In the genomic region with DNA sequence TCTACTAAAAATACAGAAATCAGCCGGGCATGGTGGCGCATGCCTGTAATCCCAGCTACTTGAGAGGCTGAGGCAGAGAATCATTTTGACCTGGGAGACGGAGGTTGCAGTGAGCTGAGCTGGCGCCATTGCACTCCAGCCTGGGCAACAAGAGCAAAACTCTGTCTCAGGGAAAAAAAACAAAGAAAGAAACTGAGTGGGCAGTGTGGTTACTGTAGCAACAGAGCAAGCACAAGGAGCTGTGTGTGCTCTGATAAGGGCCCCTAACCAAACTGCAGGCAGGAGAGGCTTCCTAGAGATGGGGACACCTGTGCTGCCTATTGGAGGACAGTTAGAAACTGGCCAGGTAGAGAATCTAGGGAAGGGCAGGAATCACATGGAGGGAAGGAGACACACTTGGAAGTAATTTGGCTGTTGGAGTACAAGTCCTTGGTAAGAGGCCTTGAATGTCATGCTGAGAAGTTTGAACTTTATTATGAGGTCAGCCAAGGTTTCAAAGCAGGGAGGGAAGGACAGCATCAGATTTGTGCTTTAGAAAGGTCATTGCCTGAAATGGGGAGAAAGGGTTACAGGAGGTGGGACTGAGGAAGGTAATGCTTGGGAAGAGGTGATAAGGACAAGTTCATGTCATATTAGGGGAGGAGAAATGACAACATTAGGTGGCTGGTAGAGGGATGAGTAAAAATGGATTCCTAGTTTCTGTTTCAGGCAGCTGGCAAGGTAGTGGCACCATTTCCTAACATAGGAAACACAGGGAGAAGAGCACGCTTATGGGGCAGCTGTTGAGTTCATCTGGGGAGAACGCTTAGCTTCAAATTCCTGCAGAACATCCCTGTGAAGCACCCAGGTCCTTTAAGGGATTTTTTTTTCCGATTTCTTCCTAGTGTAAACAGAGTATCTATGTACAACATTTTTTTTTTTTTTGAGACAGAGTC, we compare ENCODE assay signal across 27 cellular contexts.
DNase-seq lines count a peak whose midpoint lies in the region; ATAC-seq and TF ChIP-seq lines count a peak whose summit lies in the region.
"Had no signal": no experiment of that assay in that cellular context is flagged by ENCODE, and none has a peak within 500 bp of the region (broad histone marks: within the 10 kb centered on the region; RNA-seq: fewer than 3 reads in every experiment).

No MANE protein-coding gene starts in this region.

- no peaks in the 10 kb centered on the region for H3K36me3 ChIP-seq in esophagus muscularis mucosa
- H3K36me3 ChIP-seq: ascending aorta, pancreas, right lobe of liver, SJCRH30, tibial nerve had no signal

- peak overlapping the region; percentile 24 to 73 (median 62) for H3K27ac ChIP-seq in esophagus muscularis mucosa (replicated peaks in 1 of 4)
- H3K27ac ChIP-seq: ascending aorta, pancreas, right lobe of liver, SJCRH30 had no signal

- H3K27me3 ChIP-seq in esophagus muscularis mucosa = no peaks in the 10 kb centered on the region
- H3K27me3 ChIP-seq: ascending aorta, pancreas, right lobe of liver, SJCRH30, tibial nerve had no signal

- WGBS in esophagus muscularis mucosa = 80% methylated on average over 7 of the region's 7 CpGs

- no peaks in the 10 kb centered on the region for H3K27me3 Mint-ChIP-seq in activated CD4-positive, alpha-beta memory T cell treated with anti-CD3 and anti-CD28 coated beads for 36 hours
- H3K27me3 Mint-ChIP-seq: CD4-positive, alpha-beta T cell; central memory CD8-positive, alpha-beta T cell; naive thymus-derived CD4-positive, alpha-beta T cell; T-helper 17 cell had no signal

- H3K36me3 Mint-ChIP-seq in activated CD4-positive, alpha-beta memory T cell treated with anti-CD3 and anti-CD28 coated beads for 36 hours = peaks cover 2% of the 10 kb centered on the region

- intact Hi-C loops in activated CD4-positive, alpha-beta memory T cell treated with anti-CD3 and anti-CD28 coated beads for 36 hours (cut with micrococcal nuclease) = loop anchor here (1.0 to 2.0 kb wide), 2 partner anchors 28 to 33 kb away; no protein-coding TSS in a partner anchor
- intact Hi-C loops in esophagus muscularis mucosa (cut with DNase I) = no loop called here

- peak; percentile 4 for DNase-seq in stimulated activated CD4-positive, alpha-beta T cell treated with anti-CD3 and anti-CD28 coated beads, Interleukin-15, amount 100 ng/mL, for 24 hours
- no peak for DNase-seq in stimulated activated CD4-positive, alpha-beta T cell treated with anti-CD3 and anti-CD28 coated beads, Interleukin-4, amount 100 ng/mL, for 24 hours
- peak; percentile 12 for DNase-seq in activated CD4-positive, alpha-beta memory T cell treated with anti-CD3 and anti-CD28 coated beads for 36 hours
- DNase-seq in esophagus muscularis mucosa (ENCODE audit: extremely low spot score) (no peak), HEK293T (ENCODE audit: extremely low spot score) (no peak), SW480 (ENCODE audit: low spot score) (no peak), amniotic stem cell (lab: John Stamatoyannopoulos, UW) (no peak)
- DNase-seq: activated CD4-positive, CD25-positive, alpha-beta regulatory T cell; CD4-positive, alpha-beta T cell; effector CD8-positive, alpha-beta T cell; GF-D8; glutamatergic neuron; Kasumi-1; left colon; naive thymus-derived CD4-positive, alpha-beta T cell; NCI-H1092 treated with DMSO at 0.1 percent for 48 hours; NCI-H2081; NCI-H446; pancreas; right lobe of liver; SJCRH30; T-helper 17 cell had no signal

- H3K4me3 ChIP-seq in esophagus muscularis mucosa = no peak overlapping the region
- H3K4me3 ChIP-seq: ascending aorta, pancreas, right lobe of liver, SJCRH30, tibial nerve had no signal

- CTCF ChIA-PET in activated CD4-positive, alpha-beta memory T cell treated with anti-CD3 and anti-CD28 coated beads for 36 hours (lab: Charles Lee) = interaction anchor here (0.8 to 1.5 kb wide), 2 partner anchors 71 to 101 kb away, joined by 3 read pairs; no protein-coding TSS in a partner anchor
- CTCF ChIA-PET in HEK293T (lab: Yijun Ruan, JAX) = no interaction called here

- TF ChIP-seq CTCF in esophagus muscularis mucosa (IDR thresholded peaks at IDR 0.05) = no peak

- H3K27ac Mint-ChIP-seq in activated CD4-positive, alpha-beta memory T cell treated with anti-CD3 and anti-CD28 coated beads for 36 hours = peak overlapping the region; percentile 35
- H3K27ac Mint-ChIP-seq: CD4-positive, alpha-beta T cell; T-helper 17 cell had no signal

- ATAC-seq in HG03460 (IDR thresholded peaks at IDR 0.05; ENCODE audit: unreplicated experiment) = no peak
- ATAC-seq: left colon; naive thymus-derived CD4-positive, alpha-beta T cell; Panc1; pancreas; right lobe of liver; T-helper 17 cell had no signal

- no peak for TF ChIP-seq POLR2A in esophagus muscularis mucosa (IDR thresholded peaks at IDR 0.05; ENCODE audit: low read depth)

- TF ChIP-seq EP300 in esophagus muscularis mucosa (IDR thresholded peaks at IDR 0.05) = no peak

- peaks cover 26% of the 10 kb centered on the region for H3K4me1 Mint-ChIP-seq in activated CD4-positive, alpha-beta memory T cell treated with anti-CD3 and anti-CD28 coated beads for 36 hours (ENCODE audit: low read depth)

- POLR2A ChIA-PET in activated CD4-positive, alpha-beta memory T cell treated with anti-CD3 and anti-CD28 coated beads for 36 hours (lab: Charles Lee) = no interaction called here
- POLR2A ChIA-PET in HEK293T (lab: Yijun Ruan, JAX) = no interaction called here

- no peaks in the 10 kb centered on the region for H3K9me3 Mint-ChIP-seq in activated CD4-positive, alpha-beta memory T cell treated with anti-CD3 and anti-CD28 coated beads for 36 hours
- H3K9me3 Mint-ChIP-seq: CD4-positive, alpha-beta T cell; central memory CD8-positive, alpha-beta T cell; naive thymus-derived CD4-positive, alpha-beta T cell had no signal

- H3K4me1 ChIP-seq in esophagus muscularis mucosa = peaks cover 23 to 82% (median 66%) of the 10 kb centered on the region in 4 donors
- H3K4me1 ChIP-seq: pancreas, right lobe of liver had no signal

- no peaks in the 10 kb centered on the region for H3K9me3 ChIP-seq in esophagus muscularis mucosa
- H3K9me3 ChIP-seq: ascending aorta, pancreas, right lobe of liver, SJCRH30, tibial nerve had no signal

- no peak overlapping the region for H3K4me3 Mint-ChIP-seq in activated CD4-positive, alpha-beta memory T cell treated with anti-CD3 and anti-CD28 coated beads for 36 hours
- H3K4me3 Mint-ChIP-seq: CD4-positive, alpha-beta T cell; central memory CD8-positive, alpha-beta T cell; naive thymus-derived CD4-positive, alpha-beta T cell; T-helper 17 cell had no signal

TF ChIP-seq in HEK293T, 16 proteins besides CTCF, POLR2A, EP300 and RAD21:
- TF ChIP-seq, protein P1, sequence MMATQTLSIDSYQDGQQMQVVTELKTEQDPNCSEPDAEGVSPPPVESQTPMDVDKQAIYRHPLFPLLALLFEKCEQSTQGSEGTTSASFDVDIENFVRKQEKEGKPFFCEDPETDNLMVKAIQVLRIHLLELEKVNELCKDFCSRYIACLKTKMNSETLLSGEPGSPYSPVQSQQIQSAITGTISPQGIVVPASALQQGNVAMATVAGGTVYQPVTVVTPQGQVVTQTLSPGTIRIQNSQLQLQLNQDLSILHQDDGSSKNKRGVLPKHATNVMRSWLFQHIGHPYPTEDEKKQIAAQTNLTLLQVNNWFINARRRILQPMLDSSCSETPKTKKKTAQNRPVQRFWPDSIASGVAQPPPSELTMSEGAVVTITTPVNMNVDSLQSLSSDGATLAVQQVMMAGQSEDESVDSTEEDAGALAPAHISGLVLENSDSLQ (IDR thresholded peaks at IDR 0.05) = no peak
- no peak for TF ChIP-seq L3MBTL2 (conservative IDR thresholded peaks at IDR 0.05)
- no peak for TF ChIP-seq SUZ12 (IDR thresholded peaks at IDR 0.05)
- TF ChIP-seq CTBP1 (IDR thresholded peaks at IDR 0.05; ENCODE audit: borderline replicate concordance) = no peak
- TF ChIP-seq FOXA1 (IDR thresholded peaks at IDR 0.05) = no peak
- TF ChIP-seq TARDBP (IDR thresholded peaks at IDR 0.05) = no peak
- TF ChIP-seq NFRKB (IDR thresholded peaks at IDR 0.05) = no peak
- TF ChIP-seq BHLHE40 (IDR thresholded peaks at IDR 0.05; ENCODE audit: borderline replicate concordance) = no peak
- no peak for TF ChIP-seq FOXK2 (IDR thresholded peaks at IDR 0.05)
- no peak for TF ChIP-seq SP1 (IDR thresholded peaks at IDR 0.05)
- TF ChIP-seq ZNF384 (IDR thresholded peaks at IDR 0.05) = no peak
- no peak for TF ChIP-seq FOXM1 (IDR thresholded peaks at IDR 0.05; ENCODE audit: borderline replicate concordance)
- TF ChIP-seq ARNT (IDR thresholded peaks at IDR 0.05) = no peak

Comparison
In these comparisons a context has a peak if more than half of its experiments do, and no peak if none do; other contexts are left out.
1. DNase-seq: peak in stimulated activated CD4-positive, alpha-beta T cell treated with anti-CD3 and anti-CD28 coated beads, Interleukin-15, amount 100 ng/mL, for 24 hours (single experiment) and activated CD4-positive, alpha-beta memory T cell treated with anti-CD3 and anti-CD28 coated beads for 36 hours (single experiment); none in stimulated activated CD4-positive, alpha-beta T cell treated with anti-CD3 and anti-CD28 coated beads, Interleukin-4, amount 100 ng/mL, for 24 hours (single experiment), esophagus muscularis mucosa (single experiment), HEK293T (single experiment), SW480 (single experiment) and amniotic stem cell (single experiment).